8 cellular contexts compared by ENCODE assay signal in genomic region chr3:187736418-187736871, GRCh38. TPM values are rescaled to one million over a fixed set of nuclear protein-coding genes. Genes with fewer than 3 reads are reported as not detected.
DNase-seq lines count a peak whose midpoint lies in the region; ATAC-seq and TF ChIP-seq lines count a peak whose summit lies in the region.

No MANE protein-coding gene starts in this region.

- peaks cover 26% of the 10 kb centered on the region for H3K4me1 ChIP-seq in ES-I3 (ENCODE audit: insufficient read depth, low read length)

- peak overlapping the region; percentile 36 for H3K4me3 Mint-ChIP-seq in T-helper 1 cell treated with Interleukin-12 subunit alpha and Interleukin-12 subunit beta and Interleukin-4 antibody, amounts not matched to agents 30 μg/mL and 1 μg/mL, for 36 hours

- H3K36me3 ChIP-seq in ES-I3 (ENCODE audit: insufficient read depth, low read length): no peaks in the 10 kb centered on the region

- DNase-seq in fibroblast of pulmonary artery (ENCODE audit: low read depth) (peak; percentile 76), renal cortical epithelial cell (ENCODE audit: low read depth) (peak; percentile 93), HUDEP-2 (lab: John Stamatoyannopoulos, UW; ENCODE audit: unreplicated experiment in 76 of 76) (no peak)
- no peak for DNase-seq in stimulated activated CD4-positive, alpha-beta T cell treated with anti-CD3 and anti-CD28 coated beads, Interleukin-4, amount 100 ng/mL, for 1 hour

- TF ChIP-seq CTCF in fibroblast of pulmonary artery (IDR thresholded peaks at IDR 0.05; ENCODE audit: low read length, missing control alignments): no peak

- H3K27me3 Mint-ChIP-seq in T-helper 1 cell treated with Interleukin-12 subunit alpha and Interleukin-12 subunit beta and Interleukin-4 antibody, amounts not matched to agents 30 μg/mL and 1 μg/mL, for 36 hours (ENCODE audit: low read depth): no peaks in the 10 kb centered on the region

- ATAC-seq in GM18861 (IDR thresholded peaks at IDR 0.05; ENCODE audit: unreplicated experiment) (no peak), GM19351 (IDR thresholded peaks at IDR 0.05; ENCODE audit: unreplicated experiment) (no peak)

- no peak overlapping the region for H3K27ac Mint-ChIP-seq in T-helper 1 cell treated with Interleukin-12 subunit alpha and Interleukin-12 subunit beta and Interleukin-4 antibody, amounts not matched to agents 30 μg/mL and 1 μg/mL, for 36 hours

- H3K9me3 ChIP-seq in ES-I3 (ENCODE audit: control insufficient read depth, insufficient read depth, low read length): no peaks in the 10 kb centered on the region

- peak overlapping the region; percentile 92; the same call in 1 of the 2 replicates for H3K9ac ChIP-seq in ES-I3 (ENCODE audit: low read depth, low read length)

- H3K9me3 Mint-ChIP-seq in T-helper 1 cell treated with Interleukin-12 subunit alpha and Interleukin-12 subunit beta and Interleukin-4 antibody, amounts not matched to agents 30 μg/mL and 1 μg/mL, for 36 hours: no peaks in the 10 kb centered on the region

- peak overlapping the region; percentile 94 for H3K4me3 ChIP-seq in fibroblast of pulmonary artery (replicated peaks; ENCODE audit: low read depth, low read length)

- H3K4me1 Mint-ChIP-seq in T-helper 1 cell treated with Interleukin-12 subunit alpha and Interleukin-12 subunit beta and Interleukin-4 antibody, amounts not matched to agents 30 μg/mL and 1 μg/mL, for 36 hours (ENCODE audit: low read depth): peaks cover 44% of the 10 kb centered on the region

- H3K36me3 Mint-ChIP-seq in T-helper 1 cell treated with Interleukin-12 subunit alpha and Interleukin-12 subunit beta and Interleukin-4 antibody, amounts not matched to agents 30 μg/mL and 1 μg/mL, for 36 hours (ENCODE audit: low read depth): peaks cover 23% of the 10 kb centered on the region

RNA-seq across cellular contexts. Expression of gene BCL6, which starts 8.8 kb away (rescaled TPM):
- total RNA-seq in renal cortical epithelial cell: 4.7 and 24.0 TPM in 2 replicates

RNA-seq across cellular contexts. Expression of gene RTP2, which starts 34.1 kb away (rescaled TPM):
- 0.35 TPM in 1 of 2 replicates, not detected in the other for total RNA-seq in renal cortical epithelial cell

Comparison
In these comparisons a context has a peak if more than half of its experiments do, and no peak if none do; other contexts are left out.
1. DNase-seq: peak in fibroblast of pulmonary artery (single experiment) and renal cortical epithelial cell (single experiment); none in HUDEP-2 (0 of 76) and stimulated activated CD4-positive, alpha-beta T cell treated with anti-CD3 and anti-CD28 coated beads, Interleukin-4, amount 100 ng/mL, for 1 hour (single experiment).